1 cellular context compared by ENCODE assay signal in genomic region chr16:58451263-58451662, GRCh38.
TF ChIP-seq lines count a peak whose summit lies in the region.

No MANE protein-coding gene starts in this region.

TF ChIP-seq in HepG2, 621 proteins besides CTCF, POLR2A, EP300 and RAD21:
- peak; percentile 76 for TF ChIP-seq MNT (IDR thresholded peaks at IDR 0.05)
- TF ChIP-seq RORA (CRISPR knock-in tag; IDR thresholded peaks at IDR 0.05), result no peak
